8 cellular contexts compared by ENCODE assay signal in the genomic region with DNA sequence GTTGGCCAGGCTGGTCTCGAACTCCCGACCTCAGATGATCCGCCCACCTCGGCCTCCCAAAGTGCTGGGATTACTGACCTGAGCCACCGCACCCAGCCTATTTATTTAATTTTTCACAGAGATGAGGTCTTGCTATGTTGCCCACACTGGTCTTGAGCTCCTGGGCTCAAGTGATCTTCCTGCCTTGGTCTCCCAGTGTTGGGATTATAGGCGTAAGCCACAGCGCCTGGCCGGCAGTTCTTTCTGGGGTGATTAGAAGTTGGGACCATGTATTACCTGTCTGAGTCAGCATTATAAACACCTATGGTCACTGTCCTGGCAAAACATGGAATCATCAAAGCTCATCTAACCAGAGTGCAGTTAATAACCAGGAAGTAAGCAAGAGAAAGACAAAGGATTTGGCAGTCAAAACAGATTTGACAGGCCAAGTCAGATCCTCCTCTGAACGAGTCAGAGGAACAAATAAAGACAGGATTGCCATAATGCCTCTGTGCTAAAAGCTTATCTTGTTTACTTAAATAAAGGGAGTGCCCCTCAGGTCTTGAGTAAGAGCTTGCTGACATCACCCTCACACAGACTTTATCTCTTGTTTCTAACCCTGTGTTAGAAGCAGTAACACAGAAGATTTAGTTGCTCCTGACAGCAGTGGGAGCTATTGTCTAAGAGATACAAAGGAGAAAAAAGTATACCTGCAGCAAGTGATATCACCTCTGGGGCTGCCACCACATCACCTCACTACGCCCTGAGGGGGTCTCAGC. TPM values are rescaled to one million over a fixed set of nuclear protein-coding genes. Genes with fewer than 3 reads are reported as not detected.
DNase-seq lines count a peak whose midpoint lies in the region; ATAC-seq and TF ChIP-seq lines count a peak whose summit lies in the region.

No MANE protein-coding gene starts in this region.

- H3K36me3 ChIP-seq in GM23248 (ENCODE audit: low read depth), result 0 out of 2 replicates have a peak, but pooled peaks cover 3% of the 10 kb centered on the region
- peaks cover 2 to 4% of the 10 kb centered on the region in 2 donors for H3K36me3 ChIP-seq in esophagus (ENCODE audit: control insufficient read depth in 2 of 2, insufficient read depth in 2 of 2, low read length in 1 of 2)
- peaks cover 0 to 26% of the 10 kb centered on the region in 2 donors for H3K36me3 ChIP-seq in psoas muscle (ENCODE audit: insufficient read depth in 1 of 2, low read depth in 1 of 2)

- H4K20me1 ChIP-seq in GM23248 (ENCODE audit: insufficient read depth), result no peaks in the 10 kb centered on the region

- H3K4me3 ChIP-seq in GM23248 (no peak overlapping the region), esophagus (ENCODE audit: low read depth in 1 of 2, low read length in 2 of 2) (no peak overlapping the region), psoas muscle (no peak overlapping the region)

- H2AFZ ChIP-seq in GM23248, result peak overlapping the region; percentile 16; the same call in 1 of the 2 replicates

- peak overlapping the region; percentile 19 for H3K4me2 ChIP-seq in GM23248 (ENCODE audit: unreplicated experiment)

- DNase-seq in GM23248 (peak; percentile 87), NCI-H526 treated with DMSO at 0.1 percent for 48 hours (lab: John Stamatoyannopoulos, UW) (peak; percentile 9), psoas muscle (no peak), NCI-H446 (lab: John Stamatoyannopoulos, UW) (no peak), NCI-H2171 (lab: John Stamatoyannopoulos, UW) (no peak), nephron progenitor cell (no peak)

- peaks cover 14% of the 10 kb centered on the region for H3K36me3 Mint-ChIP-seq in nephron progenitor cell (ENCODE audit: low read depth)

- ATAC-seq in psoas muscle (peak in 2 of 4 donors; percentile 81 to 86), GM18861 (IDR thresholded peaks at IDR 0.05; ENCODE audit: unreplicated experiment) (no peak)

- H3K79me2 ChIP-seq in GM23248 (ENCODE audit: insufficient read depth), result no peaks in the 10 kb centered on the region

- WGBS in GM23248 (ENCODE audit: low coverage in 1 of 2, low lambda C conversion rate in 2 of 2, missing lambda C conversion rate in 2 of 2), 2 experiments, result 82 to 87% methylated on average over 10 of the region's 10 CpGs
- 53 to 61% methylated on average over 10 of the region's 10 CpGs for WGBS in esophagus, 2 donors
- WGBS in psoas muscle, 3 donors, result 83 to 88% (median 86%) methylated on average over 10 of the region's 10 CpGs

- H3K4me3 Mint-ChIP-seq in nephron progenitor cell, result no peak overlapping the region

- no peak overlapping the region for H3K27ac Mint-ChIP-seq in nephron progenitor cell

- in situ Hi-C loops in GM23248 (cut with MboI), result no loop called here

- H3F3A ChIP-seq in GM23248 (ENCODE audit: insufficient read depth), result 0 out of 2 replicates have a peak, but pooled peaks cover 23% of the 10 kb centered on the region

- no peaks in the 10 kb centered on the region for H3K9me2 ChIP-seq in GM23248 (ENCODE audit: insufficient read depth)

- H3K27ac ChIP-seq in GM23248, result peak overlapping the region; percentile 56
- peak overlapping the region; percentile 69 to 88 for H3K27ac ChIP-seq in esophagus (ENCODE audit: low read depth in 2 of 2, low read length in 1 of 2)
- peak overlapping the region; percentile 6 for H3K27ac ChIP-seq in psoas muscle

- H3K4me1 ChIP-seq in GM23248 (ENCODE audit: insufficient read depth) (peaks cover 13% of the 10 kb centered on the region), esophagus (ENCODE audit: control insufficient read depth in 2 of 2, insufficient read depth in 2 of 2, low read length in 1 of 2) (no peaks in the 10 kb centered on the region), psoas muscle (no peaks in the 10 kb centered on the region)

- peaks cover 14% of the 10 kb centered on the region for H3K4me1 Mint-ChIP-seq in nephron progenitor cell

- H3K27me3 ChIP-seq in GM23248 (replicated peaks; ENCODE audit: insufficient read depth), result no peaks in the 10 kb centered on the region
- H3K27me3 ChIP-seq in esophagus (ENCODE audit: control insufficient read depth in 1 of 2, insufficient read depth in 2 of 2, low read length in 2 of 2), result no peaks in the 10 kb centered on the region
- no peaks in the 10 kb centered on the region for H3K27me3 ChIP-seq in psoas muscle (ENCODE audit: insufficient read depth in 3 of 3, low read length in 2 of 3)

- peak overlapping the region; percentile 45; the same call in 1 of the 2 replicates for H3K9ac ChIP-seq in GM23248

- intact Hi-C loops in psoas muscle (cut with DNase I), result no loop called here

- TF ChIP-seq CTCF in psoas muscle (IDR thresholded peaks at IDR 0.05) (no peak), nephron progenitor cell (IDR thresholded peaks at IDR 0.05) (no peak)

- H3K27me3 Mint-ChIP-seq in nephron progenitor cell (ENCODE audit: low read depth, poor library complexity), result peaks cover 9% of the 10 kb centered on the region

- H3K9me3 ChIP-seq in GM23248 (ENCODE audit: low read depth) (no peaks in the 10 kb centered on the region), esophagus (ENCODE audit: control insufficient read depth in 2 of 2, insufficient read depth in 1 of 2, low read depth in 1 of 2, low read length in 1 of 2) (no peaks in the 10 kb centered on the region), psoas muscle (no peaks in the 10 kb centered on the region)

- no peaks in the 10 kb centered on the region for H3K9me3 Mint-ChIP-seq in nephron progenitor cell

RNA-seq across cellular contexts. Expression of gene SERPIND1, which starts 3.7 kb away (rescaled TPM):
- not detected in 2 replicates for total RNA-seq in GM23248 (2014; rRNA removed; shearing (Covaris generic))
- 0.13 and 0.26 TPM in 2 replicates for polyA plus RNA-seq in GM23248 (2016; fragmentation: Nextera tagmentation; extraction: Ambion mirVana)
- under 1 TPM; 0.06 to 0.20 TPM for polyA plus RNA-seq in esophagus
- not detected for total RNA-seq in psoas muscle
- under 1 TPM; 0.03 to 0.12 (median 0.07) TPM for polyA plus RNA-seq in psoas muscle

Comparison
In these comparisons a context has a peak if more than half of its experiments do, and no peak if none do; other contexts are left out.
1. DNase-seq: peak in GM23248 (single experiment) and NCI-H526 treated with DMSO at 0.1 percent for 48 hours (single experiment); none in psoas muscle (0 of 2), NCI-H446 (0 of 2), NCI-H2171 (single experiment) and nephron progenitor cell (single experiment).
2. H3K27ac ChIP-seq: peak in every context shown above with its lines; median percentile 78 in esophagus; 56 in GM23248; 6 in psoas muscle.